ENCODE assay signal across 33 cellular contexts in the genomic region with DNA sequence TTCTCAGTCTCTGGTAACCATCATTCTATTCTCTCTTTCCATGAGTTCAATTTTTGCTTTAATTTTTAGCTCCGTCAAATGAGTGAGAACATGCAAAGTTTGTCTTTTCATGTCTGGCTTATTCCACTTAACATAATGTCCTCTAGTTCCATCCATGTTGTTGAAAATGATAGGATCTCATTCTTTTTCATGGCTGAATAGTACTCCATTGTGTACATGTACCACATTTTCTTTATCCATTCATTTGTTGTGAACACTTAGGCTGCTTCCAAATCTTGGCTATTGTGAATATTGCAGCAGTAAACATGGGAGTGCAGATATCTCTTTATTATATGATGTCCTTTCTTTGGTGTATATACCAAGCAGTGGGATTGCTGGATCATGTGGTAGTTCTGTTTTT.
"Had no signal": no experiment of that assay in that cellular context is flagged by ENCODE, and none has a peak within 500 bp of the region (broad histone marks: within the 10 kb centered on the region; RNA-seq: fewer than 3 reads in every experiment).

No MANE protein-coding gene starts in this region.

- DNase-seq: activated CD4-positive, alpha-beta memory T cell treated with anti-CD3 and anti-CD28 coated beads, Interleukin-2, amount 10 ng/mL, durations not matched to agents 7 days and 5 days; activated CD4-positive, alpha-beta T cell treated with anti-CD3 and anti-CD28 coated beads for 1 hour; activated CD4-positive, alpha-beta T cell treated with anti-CD3 and anti-CD28 coated beads for 36 hours; activated CD4-positive, alpha-beta T cell treated with anti-CD3 and anti-CD28 coated beads for 48 hours; activated CD4-positive, alpha-beta T cell treated with anti-CD3 and anti-CD28 coated beads, Interleukin-2, amount 10 ng/mL, durations not matched to agents 7 days and 5 days; activated CD4-positive, alpha-beta T cell treated with anti-CD3 and anti-CD28 coated beads, Interleukin-2, amount 50 U/mL, for 48 hours; activated CD4-positive, CD25-positive, alpha-beta regulatory T cell; activated CD8-positive, alpha-beta memory T cell treated with anti-CD3 and anti-CD28 coated beads for 24 hours; activated CD8-positive, alpha-beta memory T cell treated with anti-CD3 and anti-CD28 coated beads, Interleukin-2, amount 10 ng/mL, durations not matched to agents 7 days and 5 days; activated CD8-positive, alpha-beta memory T cell treated with anti-CD3 and anti-CD28 coated beads, Interleukin-2, amount 50 U/mL, for 48 hours; activated CD8-positive, alpha-beta T cell treated with anti-CD3 and anti-CD28 coated beads, Interleukin-2, amount 10 ng/mL, durations not matched to agents 7 days and 5 days; activated effector memory CD4-positive, alpha-beta T cell treated with anti-CD3 and anti-CD28 coated beads, Interleukin-2, amount 50 U/mL, for 16 hours; activated naive CD4-positive, alpha-beta T cell treated with anti-CD3 and anti-CD28 coated beads, Interleukin-2, amount 10 ng/mL, durations not matched to agents 7 days and 5 days; activated naive CD4-positive, alpha-beta T cell treated with Interleukin-2 at 50 U/mL for 16 hours; activated naive CD8-positive, alpha-beta T cell treated with anti-CD3 and anti-CD28 coated beads, Interleukin-2, amount 10 ng/mL, durations not matched to agents 7 days and 5 days; activated naive CD8-positive, alpha-beta T cell treated with anti-CD3 and anti-CD28 coated beads, Interleukin-2, amount 50 U/mL, for 24 hours; activated T-cell treated with anti-CD3 and anti-CD28 coated beads, Interleukin-2, amount 50 U/mL, for 1 hour; activated T-cell treated with anti-CD3 and anti-CD28 coated beads, Interleukin-2, amount 50 U/mL, for 4 hours; activated T-cell treated with anti-CD3 and anti-CD28 coated beads, Interleukin-2, amount 50 U/mL, for 72 hours; amygdala; anterior cingulate cortex; caudate nucleus; cerebellar nuclear complex; T-helper 1 cell; T-helper 2 cell; T-helper 9 cell had no signal

- H3K4me1 ChIP-seq: ascending aorta had no signal

- H3K4me3 ChIP-seq: ascending aorta, cardiac muscle cell had no signal

- FAIRE-seq: bronchial epithelial cell, TTC549 had no signal

- H3K27ac ChIP-seq: ascending aorta, cardiac muscle cell, VCaP had no signal

- H3K9me3 ChIP-seq: ascending aorta had no signal

- H3K27me3 ChIP-seq: ascending aorta, cardiac muscle cell had no signal

- H3K36me3 ChIP-seq: ascending aorta, cardiac muscle cell had no signal

- ATAC-seq: activated CD4-positive, alpha-beta T cell treated with anti-CD3 and anti-CD28 coated beads for 36 hours; activated CD4-positive, CD25-positive, alpha-beta regulatory T cell treated with anti-CD3 and anti-CD28 coated beads, Interleukin-2, amount 50 U/mL, for 24 hours; activated CD8-positive, alpha-beta memory T cell treated with anti-CD3 and anti-CD28 coated beads, Interleukin-2, amount 10 ng/mL, durations not matched to agents 7 days and 5 days; activated CD8-positive, alpha-beta T cell treated with anti-CD3 and anti-CD28 coated beads, Interleukin-2, amount 10 ng/mL, durations not matched to agents 7 days and 5 days; activated naive CD8-positive, alpha-beta T cell treated with anti-CD3 and anti-CD28 coated beads, Interleukin-2, amount 50 U/mL, for 24 hours; activated T-cell treated with anti-CD3 and anti-CD28 coated beads, Interleukin-2, amount 50 U/mL, for 4 hours; activated T-cell treated with anti-CD3 and anti-CD28 coated beads, Interleukin-2, amount 50 U/mL, for 72 hours; activated T-helper 17 cell treated with anti-CD3 and anti-CD28 coated beads, Interleukin-2, amount 50 U/mL, for 72 hours had no signal
